Comparison of ENCODE assay signal across 1 cellular context in genomic region chr3:40086890-40087884, GRCh38.
TF ChIP-seq lines count a peak whose summit lies in the region.

No MANE protein-coding gene starts in this region.

TF ChIP-seq in HepG2, 621 proteins besides CTCF, POLR2A, EP300 and RAD21 (continued from another document and continues in another):
- TF ChIP-seq ZNF142 (CRISPR knock-in tag; IDR thresholded peaks at IDR 0.05) (no peak), MAFF (IDR thresholded peaks at IDR 0.05; ENCODE audit: low read depth, low read length) (no peak), ZC3H4 (CRISPR knock-in tag; IDR thresholded peaks at IDR 0.05; ENCODE audit: borderline replicate concordance) (no peak), ARHGAP35 (CRISPR knock-in tag; IDR thresholded peaks at IDR 0.05; ENCODE audit: borderline replicate concordance) (no peak), HOXA3 (CRISPR knock-in tag; IDR thresholded peaks at IDR 0.05) (no peak), ZNF878 (CRISPR knock-in tag; IDR thresholded peaks at IDR 0.05) (no peak), NR2F1 (CRISPR knock-in tag; IDR thresholded peaks at IDR 0.05) (no peak), SMARCE1 (IDR thresholded peaks at IDR 0.05; ENCODE audit: borderline replicate concordance) (no peak), YEATS2 (CRISPR knock-in tag; IDR thresholded peaks at IDR 0.05; ENCODE audit: borderline replicate concordance) (no peak), ZMAT5 (CRISPR knock-in tag; IDR thresholded peaks at IDR 0.05; ENCODE audit: borderline replicate concordance, low read depth) (no peak), CEBPZ (IDR thresholded peaks at IDR 0.05; ENCODE audit: low read length) (no peak), IKZF1 (IDR thresholded peaks at IDR 0.05) (no peak), TOPORS (CRISPR knock-in tag; IDR thresholded peaks at IDR 0.05) (no peak), TFDP1 (CRISPR knock-in tag; IDR thresholded peaks at IDR 0.05; ENCODE audit: borderline replicate concordance) (no peak), TFE3 (CRISPR knock-in tag; IDR thresholded peaks at IDR 0.05) (no peak), SRSF9 (IDR thresholded peaks at IDR 0.05; ENCODE audit: borderline replicate concordance, insufficient read depth, low read depth, low read length, poor library complexity, severe bottlenecking) (no peak), HDAC6 (IDR thresholded peaks at IDR 0.05; ENCODE audit: low read depth, low read length) (no peak), ZNF224 (CRISPR knock-in tag; IDR thresholded peaks at IDR 0.05) (no peak), HOXA5 (CRISPR knock-in tag; IDR thresholded peaks at IDR 0.05) (no peak), ZZZ3 (CRISPR knock-in tag; IDR thresholded peaks at IDR 0.05; ENCODE audit: borderline replicate concordance) (no peak), ZBTB7B (CRISPR knock-in tag; IDR thresholded peaks at IDR 0.05) (no peak), ZNF768 (CRISPR knock-in tag; IDR thresholded peaks at IDR 0.05) (no peak), AGO2 (optimal IDR thresholded peaks at IDR 0.05; ENCODE audit: low read depth, low read length) (no peak), ZNF576 (CRISPR knock-in tag; IDR thresholded peaks at IDR 0.05) (no peak), ZNF280D (CRISPR knock-in tag; IDR thresholded peaks at IDR 0.05) (no peak), DRAP1 (CRISPR knock-in tag; IDR thresholded peaks at IDR 0.05) (0 out of 2 replicates have a peak, but pooled peaks have one; percentile 24), SCMH1 (CRISPR knock-in tag; IDR thresholded peaks at IDR 0.05; ENCODE audit: borderline replicate concordance) (no peak), ZNF597 (CRISPR knock-in tag; IDR thresholded peaks at IDR 0.05) (no peak), ZNF263 (CRISPR knock-in tag; IDR thresholded peaks at IDR 0.05) (no peak), SP140L (CRISPR knock-in tag; IDR thresholded peaks at IDR 0.05; ENCODE audit: borderline replicate concordance) (no peak)
